In genomic region chr3:117217837-117218236, GRCh38 we compare ENCODE assay signal across 1 cellular context.
TF ChIP-seq lines count a peak whose summit lies in the region.

No MANE protein-coding gene starts in this region.

TF ChIP-seq in WTC11, 78 proteins besides CTCF, POLR2A, EP300 and RAD21 (continued from another document):
- TF ChIP-seq ZSCAN18 (CRISPR knock-in tag; IDR thresholded peaks at IDR 0.05) = no peak
- TF ChIP-seq AR (CRISPR knock-in tag; IDR thresholded peaks at IDR 0.05) = no peak
- no peak for TF ChIP-seq OVOL2 (CRISPR knock-in tag; IDR thresholded peaks at IDR 0.05; ENCODE audit: borderline replicate concordance)
- TF ChIP-seq ZNF532 (CRISPR knock-in tag; IDR thresholded peaks at IDR 0.05; ENCODE audit: borderline replicate concordance) = no peak
- TF ChIP-seq MAX (CRISPR knock-in tag; IDR thresholded peaks at IDR 0.05) = no peak
- TF ChIP-seq SMAD4 (CRISPR knock-in tag; IDR thresholded peaks at IDR 0.05) = no peak
- TF ChIP-seq JUN (CRISPR knock-in tag; IDR thresholded peaks at IDR 0.05) = no peak
- TF ChIP-seq GABPB1 (CRISPR knock-in tag; IDR thresholded peaks at IDR 0.05) = no peak
- TF ChIP-seq AFF4 (CRISPR knock-in tag; IDR thresholded peaks at IDR 0.05; ENCODE audit: borderline replicate concordance) = no peak
- TF ChIP-seq ZNF425 (CRISPR knock-in tag; conservative IDR thresholded peaks at IDR 0.05) = no peak
- no peak for TF ChIP-seq TEAD1 (CRISPR knock-in tag; IDR thresholded peaks at IDR 0.05)
- no peak for TF ChIP-seq E2F4 (CRISPR knock-in tag; IDR thresholded peaks at IDR 0.05; ENCODE audit: borderline replicate concordance, low read depth)
- TF ChIP-seq CBFB (CRISPR knock-in tag; IDR thresholded peaks at IDR 0.05; ENCODE audit: low read depth) = no peak
- no peak for TF ChIP-seq STAT6 (CRISPR knock-in tag; conservative IDR thresholded peaks at IDR 0.05; ENCODE audit: low read depth)
